ENCODE assay signal across 11 cellular contexts in the genomic region with DNA sequence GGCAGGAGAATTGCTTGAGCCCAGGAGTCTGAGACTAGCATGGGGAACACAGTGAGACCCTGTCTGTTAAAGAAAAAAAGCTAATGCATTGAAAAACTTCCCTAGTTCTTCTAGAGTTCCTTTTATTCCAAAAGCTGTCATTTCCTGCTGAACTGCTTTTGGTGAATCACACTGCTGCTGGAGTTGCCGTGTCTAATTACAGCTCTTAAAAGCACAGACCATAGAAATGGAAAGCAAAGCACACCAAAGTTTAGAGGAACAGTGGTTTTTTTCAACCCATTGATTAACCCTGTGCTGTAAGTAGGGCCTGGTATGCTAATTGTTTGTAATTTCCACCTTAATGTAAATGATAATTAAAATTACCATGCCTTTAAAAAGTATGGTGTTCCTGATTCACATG. TPM values are rescaled to one million over a fixed set of nuclear protein-coding genes. Genes with fewer than 3 reads are reported as not detected.
A peak's percentile ranks its signal among the peaks of the same experiment; 100 is the strongest.
DNase-seq lines count a peak whose midpoint lies in the region; ATAC-seq and TF ChIP-seq lines count a peak whose summit lies in the region.
"Had no signal": no experiment of that assay in that cellular context is flagged by ENCODE, and none has a peak within 500 bp of the region (broad histone marks: within the 10 kb centered on the region; RNA-seq: fewer than 3 reads in every experiment).

No MANE protein-coding gene starts in this region.

- ATAC-seq in heart right ventricle (peak in 7 of 8 donors; percentile 25 to 54 (median 37)), GM18519 (IDR thresholded peaks at IDR 0.05; ENCODE audit: low FRiP score, unreplicated experiment) (no peak)

- H3K9ac ChIP-seq in iPS-18a (ENCODE audit: low read length): no peak overlapping the region

- H3K27me3 ChIP-seq in heart right ventricle (no peaks in the 10 kb centered on the region), iPS-18a (ENCODE audit: control insufficient read depth, insufficient read depth, low read length) (no peaks in the 10 kb centered on the region), transverse colon (no peaks in the 10 kb centered on the region)
- H3K27me3 ChIP-seq: colonic mucosa, vagina had no signal

- no peak overlapping the region for H3K4me3 ChIP-seq in heart right ventricle
- H3K4me3 ChIP-seq in astrocyte of the spinal cord (ENCODE audit: low read depth, low read length): no peak overlapping the region
- H3K4me3 ChIP-seq in iPS-18a (ENCODE audit: low read length): peak overlapping the region; percentile 4
- H3K4me3 ChIP-seq in transverse colon: no peak overlapping the region
- H3K4me3 ChIP-seq: colonic mucosa, vagina had no signal

- in situ Hi-C loops in astrocyte of the spinal cord (cut with HindIII; ENCODE audit: low sequenced_read_pairs): no loop called here
- in situ Hi-C loops in transverse colon (cut with MboI; ENCODE audit: low pct_ligation_motif_present in 1 of 4, low pct_unique_long_range_greater_than_20kb in 1 of 4, low sequenced_read_pairs in 3 of 4): no loop called here

- H3K4me1 ChIP-seq in heart right ventricle: peaks cover 9 to 40% (median 27%) of the 10 kb centered on the region in 9 donors
- peaks cover 46% of the 10 kb centered on the region for H3K4me1 ChIP-seq in iPS-18a (ENCODE audit: control insufficient read depth, low read depth, low read length)
- H3K4me1 ChIP-seq in transverse colon: peaks cover 0 to 21% (median 6%) of the 10 kb centered on the region in 4 donors
- H3K4me1 ChIP-seq: colonic mucosa had no signal

- intact Hi-C loops in heart right ventricle (cut with DNase I) (loop anchor here in 1 of 10 donors (10.0 kb wide), 1 partner anchor 47 kb away; no protein-coding TSS in a partner anchor), cardiac septum (cut with DNase I) (no loop called here), transverse colon (cut with DNase I; ENCODE audit: low total_unique reads) (no loop called here)

- no peak for TF ChIP-seq CTCF in heart right ventricle (IDR thresholded peaks at IDR 0.05)
- no peak for TF ChIP-seq CTCF in astrocyte of the spinal cord (IDR thresholded peaks at IDR 0.05; ENCODE audit: low read depth, low read length)
- no peak for TF ChIP-seq CTCF in transverse colon (IDR thresholded peaks at IDR 0.05)

- DNase-seq in heart right ventricle: no peak
- no peak for DNase-seq in cardiac septum (ENCODE audit: low spot score)
- DNase-seq in astrocyte of the spinal cord (ENCODE audit: low read depth, low spot score): peak; percentile 86
- no peak for DNase-seq in transverse colon
- no peak for DNase-seq in NCI-H2171 treated with DMSO at 0.1 percent for 48 hours (lab: John Stamatoyannopoulos, UW)
- no peak for DNase-seq in HuH-7 (ENCODE audit: low spot score)
- DNase-seq: colonic mucosa; stimulated activated CD4-positive, alpha-beta T cell treated with anti-CD3 and anti-CD28 coated beads, Interleukin-4, amount 100 ng/mL, for 4 hours had no signal

- peaks cover 0 to 71% (median 9%) of the 10 kb centered on the region in 9 donors for H3K36me3 ChIP-seq in heart right ventricle
- H3K36me3 ChIP-seq in iPS-18a (ENCODE audit: control insufficient read depth, low read depth, low read length): peaks cover 18% of the 10 kb centered on the region
- peaks cover 0 to 19% (median 2%) of the 10 kb centered on the region in 4 donors for H3K36me3 ChIP-seq in transverse colon
- H3K36me3 ChIP-seq: colonic mucosa had no signal

- no peak for TF ChIP-seq EP300 in transverse colon (IDR thresholded peaks at IDR 0.05; ENCODE audit: low read depth)

- H3K9me3 ChIP-seq in heart right ventricle (peaks cover 0 to 9% (median 0%) of the 10 kb centered on the region in 11 donors), iPS-18a (ENCODE audit: control insufficient read depth, low read depth, low read length) (no peaks in the 10 kb centered on the region), transverse colon (no peaks in the 10 kb centered on the region)
- H3K9me3 ChIP-seq: colonic mucosa, vagina had no signal

- peak overlapping the region in 3 of 10 donors; percentile 34 to 65 (median 58) for H3K27ac ChIP-seq in heart right ventricle
- no peak overlapping the region for H3K27ac ChIP-seq in iPS-18a (ENCODE audit: low read length)
- peak overlapping the region; percentile 3 to 31 (median 22) for H3K27ac ChIP-seq in transverse colon
- H3K27ac ChIP-seq: colonic mucosa, vagina had no signal

- TF ChIP-seq POLR2A in transverse colon (IDR thresholded peaks at IDR 0.05): no peak

- 6 to 11% methylated on average over 1 of the region's 1 CpG for WGBS in heart right ventricle, 2 donors
- WGBS in transverse colon (ENCODE audit: low coverage in 1 of 2), 2 donors: 14 to 29% methylated on average over 1 of the region's 1 CpG

RNA-seq across cellular contexts. Expression of gene SEPTIN11, which starts 52.4 kb away (rescaled TPM):
- total RNA-seq in heart right ventricle (10 to 100 TPM; 26.3 to 55.2 (median 30.6) TPM), cardiac septum (41.5 TPM), transverse colon (100 to 1,000 TPM in 1 of 4 donors, 10 to 100 TPM in 3; 48.6 to 127 (median 78.8) TPM)
- polyA plus RNA-seq in heart right ventricle: 10 to 100 TPM; 11.2 to 15.9 TPM
